25 cellular contexts compared by ENCODE assay signal in the genomic region with DNA sequence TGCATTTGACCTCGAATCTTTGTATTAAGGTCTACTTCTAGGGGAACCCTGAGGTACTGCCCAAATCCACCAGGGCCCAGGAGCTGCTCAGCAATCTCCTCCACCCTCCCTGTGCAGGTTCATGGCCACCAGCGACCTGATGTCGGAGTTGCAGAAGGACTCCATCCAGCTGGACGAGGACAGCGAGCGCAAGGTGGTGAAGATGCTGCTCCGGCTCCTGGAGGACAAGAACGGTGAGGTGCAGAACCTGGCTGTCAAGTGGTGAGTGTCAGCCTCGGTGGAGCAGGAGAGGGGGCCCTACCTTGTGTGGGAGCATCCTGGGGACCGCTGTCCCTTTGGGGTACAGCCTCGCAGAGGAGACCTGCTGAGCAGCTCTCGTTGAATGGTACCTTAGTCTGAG. TPM values are rescaled to one million over a fixed set of nuclear protein-coding genes. Genes with fewer than 3 reads are reported as not detected.
A peak's percentile ranks its signal among the peaks of the same experiment; 100 is the strongest.
DNase-seq lines count a peak whose midpoint lies in the region; ATAC-seq and TF ChIP-seq lines count a peak whose summit lies in the region.
"Had no signal": no experiment of that assay in that cellular context is flagged by ENCODE, and none has a peak within 500 bp of the region (broad histone marks: within the 10 kb centered on the region; RNA-seq: fewer than 3 reads in every experiment).

No MANE protein-coding gene starts in this region.

- no peaks in the 10 kb centered on the region for H3K27me3 ChIP-seq in left ventricle myocardium inferior (ENCODE audit: low read depth)
- no peaks in the 10 kb centered on the region for H3K27me3 ChIP-seq in gastrocnemius medialis
- H3K27me3 ChIP-seq in upper lobe of right lung: no peaks in the 10 kb centered on the region
- H3K27me3 ChIP-seq: BLaER1 treated with 17β-estradiol and CSF1 and Interleukin-3, amounts not matched to agents 10 nM and 100 nM had no signal

- H3K9me3 Mint-ChIP-seq in activated CD8-positive, alpha-beta memory T cell treated with anti-CD3 and anti-CD28 coated beads, Interleukin-2, amount 10 ng/mL, durations not matched to agents 7 days and 5 days (ENCODE audit: low read depth): no peaks in the 10 kb centered on the region
- H3K9me3 Mint-ChIP-seq: CD4-positive, alpha-beta T cell; CD8-positive, alpha-beta T cell had no signal

- no peak for ATAC-seq in activated CD8-positive, alpha-beta memory T cell treated with anti-CD3 and anti-CD28 coated beads, Interleukin-2, amount 10 ng/mL, durations not matched to agents 7 days and 5 days
- ATAC-seq in gastrocnemius medialis (no peak), upper lobe of right lung (no peak), GM18520 (IDR thresholded peaks at IDR 0.05; ENCODE audit: unreplicated experiment) (no peak)
- ATAC-seq: A549; CD8-positive, alpha-beta T cell; GM12878 had no signal

- H3K9me3 ChIP-seq in left ventricle myocardium inferior (replicated peaks): no peaks in the 10 kb centered on the region
- no peaks in the 10 kb centered on the region for H3K9me3 ChIP-seq in gastrocnemius medialis
- H3K9me3 ChIP-seq in upper lobe of right lung: no peaks in the 10 kb centered on the region
- H3K9me3 ChIP-seq: A549; BLaER1 treated with 17β-estradiol and CSF1 and Interleukin-3, amounts not matched to agents 10 nM and 100 nM; Caco-2 had no signal

- H3K4me3 Mint-ChIP-seq in activated CD8-positive, alpha-beta memory T cell treated with anti-CD3 and anti-CD28 coated beads, Interleukin-2, amount 10 ng/mL, durations not matched to agents 7 days and 5 days: no peak overlapping the region
- H3K4me3 Mint-ChIP-seq: B cell; CD4-positive, alpha-beta T cell; CD8-positive, alpha-beta T cell had no signal

- H3K4me1 Mint-ChIP-seq in activated CD8-positive, alpha-beta memory T cell treated with anti-CD3 and anti-CD28 coated beads, Interleukin-2, amount 10 ng/mL, durations not matched to agents 7 days and 5 days: no peaks in the 10 kb centered on the region

- H3K36me3 ChIP-seq in left ventricle myocardium inferior: peaks cover 50% of the 10 kb centered on the region
- H3K36me3 ChIP-seq in gastrocnemius medialis: peaks cover 0 to 46% of the 10 kb centered on the region in 2 donors
- H3K36me3 ChIP-seq in upper lobe of right lung: no peaks in the 10 kb centered on the region

- peak; percentile 44 for DNase-seq in activated CD8-positive, alpha-beta memory T cell treated with anti-CD3 and anti-CD28 coated beads, Interleukin-2, amount 50 U/mL, for 48 hours
- no peak for DNase-seq in activated CD8-positive, alpha-beta memory T cell treated with anti-CD3 and anti-CD28 coated beads, Interleukin-2, amount 10 ng/mL, durations not matched to agents 7 days and 5 days
- DNase-seq in cardiac septum (ENCODE audit: low spot score) (peak; percentile 22), left ventricle myocardium inferior (no peak), gastrocnemius medialis (peak in 1 of 2 donors; percentile 6), upper lobe of right lung (peak; percentile 59), NK-92 (lab: John Stamatoyannopoulos, UW; ENCODE audit: unreplicated experiment) (no peak)
- DNase-seq: AML-193; Caco-2; Calu3; CD4-positive, alpha-beta T cell; CD8-positive, alpha-beta T cell; DND-41; EL; GDM1 had no signal

- no peak overlapping the region for H3K27ac ChIP-seq in left ventricle myocardium inferior (replicated peaks)
- H3K27ac ChIP-seq in gastrocnemius medialis: peak overlapping the region; percentile 34 to 99 (median 99)
- no peak overlapping the region for H3K27ac ChIP-seq in upper lobe of right lung
- H3K27ac ChIP-seq: 22Rv1; A549; BLaER1 treated with 17β-estradiol and CSF1 and Interleukin-3, amounts not matched to agents 10 nM and 100 nM; C4-2B had no signal

- H3K36me3 Mint-ChIP-seq in activated CD8-positive, alpha-beta memory T cell treated with anti-CD3 and anti-CD28 coated beads, Interleukin-2, amount 10 ng/mL, durations not matched to agents 7 days and 5 days: no peaks in the 10 kb centered on the region

- no peak for TF ChIP-seq CTCF in left ventricle myocardium inferior (IDR thresholded peaks at IDR 0.05; ENCODE audit: borderline replicate concordance)
- TF ChIP-seq CTCF in gastrocnemius medialis (IDR thresholded peaks at IDR 0.05 in 4 of 5, conservative IDR thresholded peaks at IDR 0.05 in 1 of 5): no peak
- no peak for TF ChIP-seq CTCF in upper lobe of right lung (IDR thresholded peaks at IDR 0.05)

- CTCF ChIA-PET in activated CD8-positive, alpha-beta memory T cell treated with anti-CD3 and anti-CD28 coated beads, Interleukin-2, amount 10 ng/mL, durations not matched to agents 7 days and 5 days (lab: Charles Lee): interaction anchor here (2.0 kb wide), 1 partner anchor 16 kb away, joined by 4 read pairs; no protein-coding TSS in a partner anchor

- intact Hi-C loops in cardiac septum (cut with DNase I): no loop called here
- intact Hi-C loops in left ventricle myocardium inferior (cut with micrococcal nuclease): no loop called here
- intact Hi-C loops in gastrocnemius medialis (cut with DNase I; ENCODE audit: low total_unique reads): no loop called here
- intact Hi-C loops in upper lobe of right lung (cut with DNase I): no loop called here

- no peak overlapping the region for H3K27ac Mint-ChIP-seq in activated CD8-positive, alpha-beta memory T cell treated with anti-CD3 and anti-CD28 coated beads, Interleukin-2, amount 10 ng/mL, durations not matched to agents 7 days and 5 days
- H3K27ac Mint-ChIP-seq: B cell; CD4-positive, alpha-beta T cell; CD8-positive, alpha-beta T cell had no signal

- peaks cover under 1% of the 10 kb centered on the region for H3K27me3 Mint-ChIP-seq in activated CD8-positive, alpha-beta memory T cell treated with anti-CD3 and anti-CD28 coated beads, Interleukin-2, amount 10 ng/mL, durations not matched to agents 7 days and 5 days
- H3K27me3 Mint-ChIP-seq: CD4-positive, alpha-beta T cell had no signal

- no peak for TF ChIP-seq POLR2A in gastrocnemius medialis (IDR thresholded peaks at IDR 0.05)

- H3K4me1 ChIP-seq in left ventricle myocardium inferior (peaks cover 53% of the 10 kb centered on the region), gastrocnemius medialis (peaks cover 52 to 54% of the 10 kb centered on the region in 2 donors), upper lobe of right lung (no peaks in the 10 kb centered on the region)
- H3K4me1 ChIP-seq: A549, Caco-2 had no signal

- in situ Hi-C loops in gastrocnemius medialis (cut with MboI; ENCODE audit: low sequenced_read_pairs in 4 of 4): no loop called here

- no peak overlapping the region for H3K4me3 ChIP-seq in left ventricle myocardium inferior
- no peak overlapping the region for H3K4me3 ChIP-seq in gastrocnemius medialis
- no peak overlapping the region for H3K4me3 ChIP-seq in upper lobe of right lung
- H3K4me3 ChIP-seq: A549; BLaER1 treated with 17β-estradiol and CSF1 and Interleukin-3, amounts not matched to agents 10 nM and 100 nM; GM12878 had no signal

RNA-seq across cellular contexts. Expression of a gene that starts 6.9 kb away (rescaled TPM):
- total RNA-seq in activated CD8-positive, alpha-beta memory T cell treated with anti-CD3 and anti-CD28 coated beads, Interleukin-2, amount 10 ng/mL, durations not matched to agents 7 days and 5 days: under 1 TPM; 0.05 to 0.09 TPM
- total RNA-seq in cardiac septum (62.6 TPM), left ventricle myocardium inferior (76.2 TPM), gastrocnemius medialis (100 to 1,000 TPM; 133 to 308 (median 181) TPM), upper lobe of right lung (7.8 TPM)
- total RNA-seq: Caco-2, Calu3 had no signal

RNA-seq across cellular contexts. Expression of a gene that starts 38.0 kb away (rescaled TPM):
- 1,000 to 10,000 TPM; 1,759 to 1,893 TPM for total RNA-seq in activated CD8-positive, alpha-beta memory T cell treated with anti-CD3 and anti-CD28 coated beads, Interleukin-2, amount 10 ng/mL, durations not matched to agents 7 days and 5 days
- total RNA-seq in cardiac septum (722 TPM), left ventricle myocardium inferior (880 TPM), gastrocnemius medialis (1,000 to 10,000 TPM in 2 of 4 donors, 100 to 1,000 TPM in 2; 765 to 1,204 (median 990) TPM), upper lobe of right lung (1,191 TPM)

RNA-seq across cellular contexts. Expression of a gene that starts 44.3 kb away (rescaled TPM):
- not detected for total RNA-seq in activated CD8-positive, alpha-beta memory T cell treated with anti-CD3 and anti-CD28 coated beads, Interleukin-2, amount 10 ng/mL, durations not matched to agents 7 days and 5 days
- total RNA-seq in cardiac septum: 0.54 TPM
- 4.5 TPM for total RNA-seq in left ventricle myocardium inferior
- total RNA-seq in gastrocnemius medialis: 1 to 10 TPM in 1 of 4 donors, under 1 TPM in 1, not detected in 2; 0.62 to 1.2 TPM
- total RNA-seq in upper lobe of right lung: not detected
- total RNA-seq: A172; B cell; CD4-positive, alpha-beta T cell; CD8-positive, alpha-beta T cell; Daoy; G401; GM12878 had no signal

Comparison
In these comparisons a context has a peak if more than half of its experiments do, and no peak if none do; other contexts are left out.
1. DNase-seq: peak in activated CD8-positive, alpha-beta memory T cell treated with anti-CD3 and anti-CD28 coated beads, Interleukin-2, amount 50 U/mL, for 48 hours (single experiment), cardiac septum (single experiment) and upper lobe of right lung (single experiment); none in activated CD8-positive, alpha-beta memory T cell treated with anti-CD3 and anti-CD28 coated beads, Interleukin-2, amount 10 ng/mL, durations not matched to agents 7 days and 5 days (single experiment), left ventricle myocardium inferior (single experiment) and NK-92 (single experiment).
2. H3K27ac ChIP-seq: peak in gastrocnemius medialis (4 of 4); none in left ventricle myocardium inferior (single experiment) and upper lobe of right lung (single experiment).